Comparison of ENCODE assay signal across 22 cellular contexts in genomic region chr1:182383934-182384333, GRCh38. TPM values are rescaled to one million over a fixed set of nuclear protein-coding genes. Genes with fewer than 3 reads are reported as not detected.
DNase-seq lines count a peak whose midpoint lies in the region; ATAC-seq and TF ChIP-seq lines count a peak whose summit lies in the region.
"Had no signal": no experiment of that assay in that cellular context is flagged by ENCODE, and none has a peak within 500 bp of the region (broad histone marks: within the 10 kb centered on the region; RNA-seq: fewer than 3 reads in every experiment).

No MANE protein-coding gene starts in this region.

- H3K27ac ChIP-seq in stomach = peak overlapping the region; percentile 11 to 99 (median 67)

- intact Hi-C loops in stomach (cut with DNase I; ENCODE audit: low total_unique reads) (no loop called here), Right ventricle myocardium superior (cut with DNase I) (no loop called here)

- H3K4me3 ChIP-seq in Loucy (ENCODE audit: low read length, poor library complexity, severe bottlenecking) (peak overlapping the region; percentile 99), stomach (peak overlapping the region in 3 of 4 donors; percentile 4 to 78 (median 9))

- no peak for ATAC-seq in Right ventricle myocardium superior (ENCODE audit: poor library complexity)
- ATAC-seq: CD8-positive, alpha-beta T cell; HCT116; SK-N-SH treated with all-trans-retinoic acid at 6 μM for 48 hours had no signal

- peaks cover 11% of the 10 kb centered on the region; the same call in 1 of the 2 replicates for H3F3A ChIP-seq in Loucy (ENCODE audit: low read depth)

- H3K9me3 ChIP-seq in Loucy (ENCODE audit: insufficient read depth, low read depth, low read length) (no peaks in the 10 kb centered on the region), stomach (no peaks in the 10 kb centered on the region)

- TF ChIP-seq POLR2A in erythroblast (IDR thresholded peaks at IDR 0.05; ENCODE audit: low read length) (peak; percentile 23), stomach (IDR thresholded peaks at IDR 0.05) (peak in 1 of 4 donors; percentile 30)

- no peak for TF ChIP-seq CTCF in Loucy (conservative IDR thresholded peaks at IDR 0.05; ENCODE audit: low read length)
- TF ChIP-seq CTCF in neural crest cell (conservative IDR thresholded peaks at IDR 0.05) = no peak
- no peak for TF ChIP-seq CTCF in stomach (IDR thresholded peaks at IDR 0.05)

- H3K9me2 ChIP-seq in Loucy (replicated peaks; ENCODE audit: low read depth, low read length) = no peaks in the 10 kb centered on the region

- no peaks in the 10 kb centered on the region for H3K27me3 ChIP-seq in Loucy (ENCODE audit: insufficient read depth, low read length, poor library complexity, severe bottlenecking)
- H3K27me3 ChIP-seq in stomach = no peaks in the 10 kb centered on the region

- H3K9ac ChIP-seq in Loucy (ENCODE audit: low read depth, low read length, poor library complexity, severe bottlenecking) = peak overlapping the region; percentile 34

- H3K4me2 ChIP-seq in Loucy (ENCODE audit: low read depth, low read length, poor library complexity, severe bottlenecking) = peak overlapping the region; percentile 63

- peaks cover 60% of the 10 kb centered on the region for H3K36me3 Mint-ChIP-seq in neural crest cell (ENCODE audit: low read depth)

- WGBS in stomach, 5 donors = 56 to 73% (median 70%) methylated on average over 7 of the region's 7 CpGs

- H3K27ac Mint-ChIP-seq in neural crest cell (ENCODE audit: unreplicated experiment) = peak overlapping the region; percentile 78
- H3K27ac Mint-ChIP-seq: CD8-positive, alpha-beta T cell had no signal

- H3K4me1 ChIP-seq in Loucy (ENCODE audit: insufficient read depth, low read length, poor library complexity, severe bottlenecking) = peaks cover 56% of the 10 kb centered on the region
- H3K4me1 ChIP-seq in stomach = peaks cover 57 to 83% (median 69%) of the 10 kb centered on the region in 4 donors

- H3K27me3 Mint-ChIP-seq in neural crest cell (ENCODE audit: low read depth) = no peaks in the 10 kb centered on the region

- H2AFZ ChIP-seq in Loucy (ENCODE audit: low read length) = no peak overlapping the region

- no peak for DNase-seq in erythroblast (lab: John Stamatoyannopoulos, UW)
- no peak for DNase-seq in neural crest cell (ENCODE audit: low read depth, low spot score)
- DNase-seq in stomach = no peak
- no peak for DNase-seq in Right ventricle myocardium superior
- DNase-seq in DMS153 treated with DMSO at 0.1 percent for 48 hours (lab: John Stamatoyannopoulos, UW; ENCODE audit: unreplicated experiment) = no peak
- DNase-seq in effector CD4-positive, alpha-beta T cell = no peak
- DNase-seq in mucosa of gallbladder (ENCODE audit: low spot score) = no peak
- DNase-seq: AML-193; CD8-positive, alpha-beta T cell; KBM-7; NCI-H1105; NCI-H146; NCI-H2227 treated with DMSO at 0.1 percent for 48 hours; NCI-H510A; NCI-H748 treated with DMSO at 0.1 percent for 48 hours had no signal

- TF ChIP-seq EP300 in stomach (IDR thresholded peaks at IDR 0.05) = no peak

- H3K4me3 Mint-ChIP-seq in neural crest cell = peak overlapping the region; percentile 27
- H3K4me3 Mint-ChIP-seq: CD8-positive, alpha-beta T cell had no signal

- peaks cover 75% of the 10 kb centered on the region for H4K20me1 ChIP-seq in Loucy (ENCODE audit: insufficient read depth, low read length, poor library complexity, severe bottlenecking)

- H3K79me2 ChIP-seq in Loucy (ENCODE audit: insufficient read depth, low read length) = peaks cover 72% of the 10 kb centered on the region

- H3K9me3 Mint-ChIP-seq in neural crest cell = no peaks in the 10 kb centered on the region
- H3K9me3 Mint-ChIP-seq: CD8-positive, alpha-beta T cell had no signal

- peaks cover 34% of the 10 kb centered on the region for H3K4me1 Mint-ChIP-seq in neural crest cell

- H3K36me3 ChIP-seq in Loucy (ENCODE audit: insufficient read depth, low read length) = peaks cover 71% of the 10 kb centered on the region
- H3K36me3 ChIP-seq in stomach = peaks cover 74 to 82% (median 76%) of the 10 kb centered on the region in 4 donors

RNA-seq across cellular contexts. Expression of gene GLUL, which starts 7.7 kb away (rescaled TPM):
- total RNA-seq in neural crest cell = 522 and 529 TPM in 2 replicates
- 1,000 to 10,000 TPM in 4 of 5 donors, 100 to 1,000 TPM in 1; 102 to 1,958 (median 1,662) TPM for total RNA-seq in stomach
- 1,000 to 10,000 TPM in 2 of 3 donors, 100 to 1,000 TPM in 1; 763 to 1,536 (median 1,525) TPM for polyA plus RNA-seq in stomach
- total RNA-seq in Right ventricle myocardium superior = 384 TPM
- total RNA-seq in mucosa of gallbladder = 356 TPM

RNA-seq across cellular contexts. Expression of gene TEDDM1, which starts 16.5 kb away (rescaled TPM):
- total RNA-seq in neural crest cell (not detected in 2 replicates), stomach (not detected), Right ventricle myocardium superior (not detected), mucosa of gallbladder (not detected)
- polyA plus RNA-seq in stomach = not detected
- total RNA-seq: A172; CD8-positive, alpha-beta T cell; G401; H1 had no signal
- polyA plus RNA-seq: AG04450, H1 had no signal
